Comparison of ENCODE assay signal across 2 cellular contexts in genomic region chr4:186762361-186762760, GRCh38.
TF ChIP-seq lines count a peak whose summit lies in the region.

No MANE protein-coding gene starts in this region.

TF ChIP-seq in HepG2, 621 proteins besides CTCF, POLR2A, EP300 and RAD21 (continues in another document):
- TF ChIP-seq THAP8 (CRISPR knock-in tag; IDR thresholded peaks at IDR 0.05; ENCODE audit: borderline replicate concordance), result no peak
- TF ChIP-seq NR2F6 (IDR thresholded peaks at IDR 0.05), result no peak
- 0 out of 2 replicates have a peak, but pooled peaks have one; percentile 14 for TF ChIP-seq NR2F6 (CRISPR knock-in tag; IDR thresholded peaks at IDR 0.05)
- peak; percentile 87 for TF ChIP-seq CEBPG (CRISPR knock-in tag; IDR thresholded peaks at IDR 0.05)
- peak; percentile 31; the same call in 1 of the 2 replicates for TF ChIP-seq PAXIP1 (CRISPR knock-in tag; conservative IDR thresholded peaks at IDR 0.05)
- no peak for TF ChIP-seq RXRA (CRISPR knock-in tag; IDR thresholded peaks at IDR 0.05)
- TF ChIP-seq HMG20A (CRISPR knock-in tag; IDR thresholded peaks at IDR 0.05; ENCODE audit: borderline replicate concordance), result peak; percentile 37; the same call in 1 of the 2 replicates
- TF ChIP-seq FOXO1 (CRISPR knock-in tag; IDR thresholded peaks at IDR 0.05), result 0 out of 2 replicates have a peak, but pooled peaks have one; percentile 8
- TF ChIP-seq ZSCAN9 (CRISPR knock-in tag; IDR thresholded peaks at IDR 0.05; ENCODE audit: borderline replicate concordance), result no peak
- peak; percentile 45; the same call in 1 of the 2 replicates for TF ChIP-seq MED1 (CRISPR knock-in tag; IDR thresholded peaks at IDR 0.05)
- peak; percentile 43; the same call in 1 of the 2 replicates for TF ChIP-seq GATAD2A (CRISPR knock-in tag; IDR thresholded peaks at IDR 0.05)
- TF ChIP-seq ZNF614 (CRISPR knock-in tag; IDR thresholded peaks at IDR 0.05; ENCODE audit: borderline replicate concordance), result 0 out of 2 replicates have a peak, but pooled peaks have one; percentile 31
- TF ChIP-seq ARID5B (CRISPR knock-in tag; IDR thresholded peaks at IDR 0.05), result peak; percentile 53
- no peak for TF ChIP-seq TEAD2 (CRISPR knock-in tag; IDR thresholded peaks at IDR 0.05)
- TF ChIP-seq CEBPB (IDR thresholded peaks at IDR 0.05; ENCODE audit: borderline replicate concordance, low read depth, low read length), result peak; percentile 92
- TF ChIP-seq SOX13 (IDR thresholded peaks at IDR 0.05), result no peak
- TF ChIP-seq SOX13 (CRISPR knock-in tag; conservative IDR thresholded peaks at IDR 0.05 in 1 of 2, IDR thresholded peaks at IDR 0.05 in 1 of 2), result peak in 1 of 2 experiments; percentile 7; a peak in 1 of 4 replicates
- TF ChIP-seq ZNF644 (CRISPR knock-in tag; IDR thresholded peaks at IDR 0.05; ENCODE audit: low read depth), result 0 out of 2 replicates have a peak, but pooled peaks have one; percentile 47
- no peak for TF ChIP-seq ZSCAN5A (CRISPR knock-in tag; IDR thresholded peaks at IDR 0.05; ENCODE audit: borderline replicate concordance)
- peak; percentile 42 for TF ChIP-seq HNF4A (CRISPR knock-in tag; IDR thresholded peaks at IDR 0.05)

TF ChIP-seq in GM12878, 131 proteins besides CTCF, POLR2A, EP300 and RAD21:
- peak; percentile 27 for TF ChIP-seq PBX3 (IDR thresholded peaks at IDR 0.05; ENCODE audit: insufficient replicate concordance, low read depth, low read length)
- TF ChIP-seq CUX1 (IDR thresholded peaks at IDR 0.05; ENCODE audit: insufficient replicate concordance, low read depth, low read length), result no peak
- TF ChIP-seq EGR1 (IDR thresholded peaks at IDR 0.05; ENCODE audit: borderline replicate concordance in 1 of 2, low read depth in 2 of 2, low read length in 2 of 2), result no peak
- no peak for TF ChIP-seq TAF1 (IDR thresholded peaks at IDR 0.05; ENCODE audit: borderline replicate concordance, low read depth, low read length)
